ENCODE assay signal across 1 cellular context in genomic region chr15:81118361-81118760, GRCh38.
TF ChIP-seq lines count a peak whose summit lies in the region.

No MANE protein-coding gene starts in this region.

TF ChIP-seq in H1, 55 proteins besides CTCF, POLR2A, EP300 and RAD21:
- no peak for TF ChIP-seq FOSL1 (IDR thresholded peaks at IDR 0.05; ENCODE audit: insufficient read depth, low read depth, low read length)
- TF ChIP-seq MAX (IDR thresholded peaks at IDR 0.05), result peak; percentile 13; the same call in 1 of the 2 replicates
- no peak for TF ChIP-seq TEAD4 (IDR thresholded peaks at IDR 0.05; ENCODE audit: low read depth, low read length)
